8 cellular contexts compared by ENCODE assay signal in genomic region chr9:137028281-137029057, GRCh38. TPM values are rescaled to one million over a fixed set of nuclear protein-coding genes. Genes with fewer than 3 reads are reported as not detected.
DNase-seq lines count a peak whose midpoint lies in the region; ATAC-seq lines count a peak whose summit lies in the region.

No MANE protein-coding gene starts in this region.

- H3K4me1 ChIP-seq in right cardiac atrium (ENCODE audit: control insufficient read depth, insufficient read depth, low read length) = no peaks in the 10 kb centered on the region

- H3K4me3 ChIP-seq in right cardiac atrium (ENCODE audit: low read length) = peak overlapping the region; percentile 74

- DNase-seq in A172 (ENCODE audit: low spot score) (peak; percentile 66), KG1 (lab: John Stamatoyannopoulos, UW) (peak; percentile 72), SKM-1 treated with dmso at 0.1 percent for 144 hours (lab: John Stamatoyannopoulos, UW; ENCODE audit: unreplicated experiment) (peak; percentile 40), amygdala (lab: John Stamatoyannopoulos, UW) (peak in 39 of 56 donors; percentile 19 to 80 (median 56)), right cardiac atrium (peak; percentile 69 to 90 (median 89)), putamen (ENCODE audit: low spot score) (peak; percentile 82)

- no peak overlapping the region for H3K27ac ChIP-seq in right cardiac atrium (ENCODE audit: low read length)

- peak; percentile 46 for ATAC-seq in GM18498 (IDR thresholded peaks at IDR 0.05; ENCODE audit: unreplicated experiment)
- peak; percentile 19 to 31 for ATAC-seq in right cardiac atrium
- ATAC-seq in HG03469 (IDR thresholded peaks at IDR 0.05; ENCODE audit: unreplicated experiment) = no peak

- no peaks in the 10 kb centered on the region for H3K27me3 ChIP-seq in right cardiac atrium (ENCODE audit: control insufficient read depth, insufficient read depth)

- WGBS in right cardiac atrium = under 1% methylated on average over 95 of the region's 95 CpGs

- H3K9me3 ChIP-seq in right cardiac atrium (ENCODE audit: control insufficient read depth, low read length) = no peaks in the 10 kb centered on the region

- intact Hi-C loops in right cardiac atrium (cut with DNase I) = loop anchor here in 2 of 4 donors (5.0 kb wide), 2 partner anchors 76 to 81 kb away; partner anchors contain the start of genes C8G (in 1 of the 2) and LCN12 (in 1 of the 2)

RNA-seq across cellular contexts. Expression of gene ABCA2, which starts 0.4 kb away (rescaled TPM):
- 32.3 and 33.5 TPM in 2 replicates for total RNA-seq in A172 (2014; rRNA removed; shearing (Covaris generic))
- total RNA-seq in right cardiac atrium = 10 to 100 TPM; 32.2 to 42.4 (median 39.3) TPM
- polyA plus RNA-seq in right cardiac atrium = 40.4 TPM

RNA-seq across cellular contexts. Expression of gene FUT7, which starts 3.4 kb away (rescaled TPM):
- 0.07 TPM in 1 of 2 replicates, not detected in the other for total RNA-seq in A172 (2014; rRNA removed; shearing (Covaris generic))
- total RNA-seq in right cardiac atrium = under 1 TPM in 3 of 4 donors, not detected in 1; 0.09 to 0.24 (median 0.20) TPM
- polyA plus RNA-seq in right cardiac atrium = 0.07 TPM

RNA-seq across cellular contexts. Expression of gene NPDC1, which starts 17.5 kb away (rescaled TPM):
- total RNA-seq in A172 (2014; rRNA removed; shearing (Covaris generic)) = 47.4 and 49.6 TPM in 2 replicates
- total RNA-seq in right cardiac atrium = 10 to 100 TPM; 68.3 to 81.0 (median 71.4) TPM
- polyA plus RNA-seq in right cardiac atrium = 69.7 TPM

RNA-seq across cellular contexts. Expression of gene ENTPD2, which starts 25.4 kb away (rescaled TPM):
- total RNA-seq in A172 (2014; rRNA removed; shearing (Covaris generic)) = not detected in 2 replicates
- total RNA-seq in right cardiac atrium = 1 to 10 TPM in 3 of 4 donors, under 1 TPM in 1; 0.92 to 2.9 (median 1.4) TPM
- 2.1 TPM for polyA plus RNA-seq in right cardiac atrium

RNA-seq across cellular contexts. Expression of gene CLIC3, which starts 32.1 kb away (rescaled TPM):
- 126 and 133 TPM in 2 replicates for total RNA-seq in A172 (2014; rRNA removed; shearing (Covaris generic))
- 1 to 10 TPM; 2.8 to 6.2 (median 4.8) TPM for total RNA-seq in right cardiac atrium
- polyA plus RNA-seq in right cardiac atrium = 6.2 TPM
